8 cellular contexts compared by ENCODE assay signal in the genomic region with DNA sequence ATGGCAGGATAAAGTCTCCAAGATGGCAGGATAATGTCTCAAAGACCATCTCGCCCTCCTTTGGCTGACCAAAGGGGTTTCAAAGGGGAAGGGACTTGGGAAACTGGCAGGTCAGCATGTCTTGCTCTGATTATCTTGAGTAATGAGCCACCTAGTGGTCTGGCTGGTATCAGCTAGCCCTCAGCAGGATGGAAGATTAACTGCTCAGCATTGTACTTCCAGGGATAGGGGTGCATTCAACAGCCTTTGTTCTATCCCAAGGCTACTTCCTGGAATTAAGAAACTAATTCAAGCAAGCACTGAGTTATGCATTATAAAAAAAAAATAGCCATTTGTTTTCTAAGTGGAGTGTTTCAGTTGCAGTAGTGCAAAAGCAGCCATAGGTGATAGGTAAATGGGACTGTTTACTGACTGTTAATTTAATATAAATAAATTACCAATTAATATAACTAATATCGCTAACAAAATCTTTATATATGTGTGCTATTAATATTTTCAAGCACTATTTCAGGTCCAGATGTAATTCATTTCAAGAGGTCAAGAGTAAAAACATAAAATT.
DNase-seq lines count a peak whose midpoint lies in the region; ATAC-seq and TF ChIP-seq lines count a peak whose summit lies in the region.

No MANE protein-coding gene starts in this region.

- no peak overlapping the region for H3K4me3 Mint-ChIP-seq in type B pancreatic cell

- H3K27me3 ChIP-seq in heart left ventricle (no peaks in the 10 kb centered on the region), SU-DHL-6 (ENCODE audit: low read length) (no peaks in the 10 kb centered on the region)

- no peak for DNase-seq in heart left ventricle
- no peak for DNase-seq in Right ventricle myocardium superior
- DNase-seq in NCI-H1092 (lab: John Stamatoyannopoulos, UW): peak; percentile 45
- peak; percentile 7 to 21 for DNase-seq in hippocampal formation (lab: John Stamatoyannopoulos, UW)
- no peak for DNase-seq in type B pancreatic cell (ENCODE audit: extremely low spot score, unreplicated experiment)

- peak overlapping the region; percentile 55 for H3K4me2 ChIP-seq in SU-DHL-6 (ENCODE audit: low read depth, low read length, poor library complexity, severe bottlenecking)

- H3K9me3 ChIP-seq in heart left ventricle (no peaks in the 10 kb centered on the region), SU-DHL-6 (ENCODE audit: insufficient read depth, low read length) (no peaks in the 10 kb centered on the region)

- ATAC-seq in heart left ventricle (peak in 3 of 4 donors; percentile 50 to 60 (median 53)), Right ventricle myocardium superior (ENCODE audit: poor library complexity) (no peak), HG03469 (IDR thresholded peaks at IDR 0.05; ENCODE audit: unreplicated experiment) (no peak), HG03196 (IDR thresholded peaks at IDR 0.05; ENCODE audit: unreplicated experiment) (no peak)

- H2AFZ ChIP-seq in SU-DHL-6 (ENCODE audit: low read depth, low read length, severe bottlenecking): peak overlapping the region; percentile 90

- TF ChIP-seq POLR2A in heart left ventricle (IDR thresholded peaks at IDR 0.05): no peak

- no peaks in the 10 kb centered on the region for H3K4me1 ChIP-seq in heart left ventricle

- H3K4me3 ChIP-seq in heart left ventricle (peak overlapping the region in 5 of 12 donors; percentile 3 to 31 (median 18)), SU-DHL-6 (ENCODE audit: insufficient read depth, low read length, poor library complexity, severe bottlenecking) (peak overlapping the region; percentile 44)

- intact Hi-C loops in heart left ventricle (cut with DNase I): no loop called here
- intact Hi-C loops in Right ventricle myocardium superior (cut with DNase I): no loop called here

- H3K9me2 ChIP-seq in SU-DHL-6 (replicated peaks; ENCODE audit: insufficient read depth, low read length): no peaks in the 10 kb centered on the region

- H3K27ac ChIP-seq in heart left ventricle (no peak overlapping the region), SU-DHL-6 (ENCODE audit: low read depth, low read length) (no peak overlapping the region)

- H3K36me3 ChIP-seq in heart left ventricle (no peaks in the 10 kb centered on the region), SU-DHL-6 (ENCODE audit: low read length) (no peaks in the 10 kb centered on the region)

- no peaks in the 10 kb centered on the region for H3K4me1 Mint-ChIP-seq in type B pancreatic cell (ENCODE audit: unreplicated experiment)

- H3K36me3 Mint-ChIP-seq in type B pancreatic cell: no peaks in the 10 kb centered on the region

- H4K20me1 ChIP-seq in SU-DHL-6 (ENCODE audit: low read depth, low read length): no peaks in the 10 kb centered on the region

- H3K9ac ChIP-seq in SU-DHL-6 (ENCODE audit: low read length): peak overlapping the region; percentile 19; the same call in 1 of the 2 replicates

- H3K27ac Mint-ChIP-seq in type B pancreatic cell: no peak overlapping the region

- TF ChIP-seq CTCF in heart left ventricle (IDR thresholded peaks at IDR 0.05) (peak; percentile 11 to 51 (median 33)), SU-DHL-6 (IDR thresholded peaks at IDR 0.05; ENCODE audit: insufficient read depth, low read length, poor library complexity, severe bottlenecking) (peak; percentile 88), type B pancreatic cell (conservative IDR thresholded peaks at IDR 0.05) (peak; percentile 82)

- no peaks in the 10 kb centered on the region for H3F3A ChIP-seq in SU-DHL-6 (ENCODE audit: insufficient read depth)

- no peaks in the 10 kb centered on the region for H3K79me2 ChIP-seq in SU-DHL-6 (ENCODE audit: insufficient read depth, low read length)

- 43 to 59% (median 53%) methylated on average over 2 of the region's 2 CpGs for WGBS in heart left ventricle, 4 donors

- no peaks in the 10 kb centered on the region for H3K27me3 Mint-ChIP-seq in type B pancreatic cell

- no peaks in the 10 kb centered on the region for H3K9me3 Mint-ChIP-seq in type B pancreatic cell

Comparison
In these comparisons a context has a peak if more than half of its experiments do, and no peak if none do; other contexts are left out.
1. ATAC-seq: peak in heart left ventricle (3 of 4); none in Right ventricle myocardium superior (single experiment), HG03469 (single experiment) and HG03196 (single experiment).
2. DNase-seq: peak in NCI-H1092 (single experiment) and hippocampal formation (2 of 2); none in heart left ventricle (0 of 5), Right ventricle myocardium superior (single experiment) and type B pancreatic cell (single experiment).
3. CTCF ChIP-seq: peak in every context shown above with its lines; median percentile 88 in SU-DHL-6; 82 in type B pancreatic cell; 33 in heart left ventricle.